ENCODE assay signal across 23 cellular contexts in the genomic region with DNA sequence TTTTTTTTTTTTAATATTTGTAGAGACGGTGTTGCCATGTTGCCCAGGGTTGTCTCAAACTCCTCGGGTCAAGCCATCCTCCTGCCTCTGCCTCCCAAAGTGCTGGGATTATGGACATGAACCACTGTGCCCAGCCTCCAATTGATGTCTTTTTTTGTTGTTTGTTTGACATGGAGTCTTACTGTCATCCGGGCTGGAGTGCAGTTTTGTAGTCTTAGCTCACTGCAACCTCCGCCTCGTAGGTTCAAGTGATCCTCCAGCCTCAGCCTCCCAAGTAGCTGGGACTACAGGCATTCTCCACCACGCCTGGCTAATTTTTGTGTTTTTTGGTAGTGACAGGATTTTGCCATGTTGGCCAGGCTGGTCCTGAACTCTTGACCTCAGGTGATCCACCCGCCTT.
"Had no signal": no experiment of that assay in that cellular context is flagged by ENCODE, and none has a peak within 500 bp of the region (broad histone marks: within the 10 kb centered on the region; RNA-seq: fewer than 3 reads in every experiment).

No MANE protein-coding gene starts in this region.

- H3K27me3 Mint-ChIP-seq: dendritic cell treated with granulocyte-macrophage colony-stimulating factor and Interleukin-4, amounts not matched to agents 40 ng/mL and 50 ng/mL, for 4 days; natural killer cell treated with Interleukin-12 subunit alpha and Interleukin-12 subunit beta and Interleukin-15 and Interleukin-18, amount 100 ng/mL, for 72 hours; stimulated activated naive CD8-positive, alpha-beta T cell treated with anti-CD3 and anti-CD28 coated beads, Interleukin-15, Interleukin-2, amounts not matched to agents 100 ng/mL and 50 ng/mL, for 24 hours had no signal

- H3K27ac Mint-ChIP-seq: dendritic cell treated with granulocyte-macrophage colony-stimulating factor and Interleukin-4, amounts not matched to agents 40 ng/mL and 50 ng/mL, for 4 days; mesothelial cell of epicardium had no signal

- H3K27ac ChIP-seq: cardiac muscle cell, foreskin keratinocyte, lower lobe of right lung, neutrophil, pancreas, thyroid gland, VCaP had no signal

- ATAC-seq: body of pancreas; foreskin keratinocyte; left lobe of liver; lower lobe of right lung; natural killer cell treated with Interleukin-12 subunit alpha and Interleukin-12 subunit beta and Interleukin-15 and Interleukin-18, amount 100 ng/mL, for 72 hours; pancreas; right cardiac atrium; SK-N-SH treated with all-trans-retinoic acid at 6 μM for 48 hours had no signal

- H3K9me3 Mint-ChIP-seq: dendritic cell treated with granulocyte-macrophage colony-stimulating factor and Interleukin-4, amounts not matched to agents 40 ng/mL and 50 ng/mL, for 4 days; mesothelial cell of epicardium; natural killer cell treated with Interleukin-12 subunit alpha and Interleukin-12 subunit beta and Interleukin-15 and Interleukin-18, amount 100 ng/mL, for 72 hours; stimulated activated naive CD8-positive, alpha-beta T cell treated with anti-CD3 and anti-CD28 coated beads, Interleukin-15, Interleukin-2, amounts not matched to agents 100 ng/mL and 50 ng/mL, for 24 hours; T-helper 2 cell treated with Interferon-gamma antibody and Interleukin-4, amounts not matched to agents 5 μg/mL and 100 μg/mL, for 36 hours had no signal

- H3K4me3 Mint-ChIP-seq: dendritic cell treated with granulocyte-macrophage colony-stimulating factor and Interleukin-4, amounts not matched to agents 40 ng/mL and 50 ng/mL, for 4 days; mesothelial cell of epicardium; stimulated activated naive CD8-positive, alpha-beta T cell treated with anti-CD3 and anti-CD28 coated beads, Interleukin-15, Interleukin-2, amounts not matched to agents 100 ng/mL and 50 ng/mL, for 24 hours had no signal

- H3K9me3 ChIP-seq: body of pancreas, lower lobe of right lung, neutrophil, pancreas, thyroid gland had no signal

- H3K27me3 ChIP-seq: body of pancreas, cardiac muscle cell, foreskin keratinocyte, neutrophil, pancreas, thyroid gland had no signal

- H3K4me3 ChIP-seq: body of pancreas, cardiac muscle cell, lower lobe of right lung, pancreas, thyroid gland had no signal

- DNase-seq: activated CD4-positive, alpha-beta T cell treated with anti-CD3 and anti-CD28 coated beads, Interleukin-2, amount 50 U/mL, for 1 hour; activated gamma-delta T cell; anterior cingulate cortex; body of pancreas; effector CD4-positive, alpha-beta T cell; foreskin keratinocyte; lower lobe of right lung; pancreas; right cardiac atrium; stimulated activated CD4-positive, alpha-beta T cell treated with anti-CD3 and anti-CD28 coated beads, Interleukin-12 subunit alpha, Interleukin-12 subunit beta, amount 100 ng/mL, for 4 hours; stimulated activated CD4-positive, alpha-beta T cell treated with anti-CD3 and anti-CD28 coated beads, Interleukin-4, amount 100 ng/mL, for 4 hours; substantia nigra; thyroid gland had no signal

- H3K4me1 ChIP-seq: foreskin keratinocyte had no signal
